ENCODE assay signal across 18 cellular contexts in the genomic region with DNA sequence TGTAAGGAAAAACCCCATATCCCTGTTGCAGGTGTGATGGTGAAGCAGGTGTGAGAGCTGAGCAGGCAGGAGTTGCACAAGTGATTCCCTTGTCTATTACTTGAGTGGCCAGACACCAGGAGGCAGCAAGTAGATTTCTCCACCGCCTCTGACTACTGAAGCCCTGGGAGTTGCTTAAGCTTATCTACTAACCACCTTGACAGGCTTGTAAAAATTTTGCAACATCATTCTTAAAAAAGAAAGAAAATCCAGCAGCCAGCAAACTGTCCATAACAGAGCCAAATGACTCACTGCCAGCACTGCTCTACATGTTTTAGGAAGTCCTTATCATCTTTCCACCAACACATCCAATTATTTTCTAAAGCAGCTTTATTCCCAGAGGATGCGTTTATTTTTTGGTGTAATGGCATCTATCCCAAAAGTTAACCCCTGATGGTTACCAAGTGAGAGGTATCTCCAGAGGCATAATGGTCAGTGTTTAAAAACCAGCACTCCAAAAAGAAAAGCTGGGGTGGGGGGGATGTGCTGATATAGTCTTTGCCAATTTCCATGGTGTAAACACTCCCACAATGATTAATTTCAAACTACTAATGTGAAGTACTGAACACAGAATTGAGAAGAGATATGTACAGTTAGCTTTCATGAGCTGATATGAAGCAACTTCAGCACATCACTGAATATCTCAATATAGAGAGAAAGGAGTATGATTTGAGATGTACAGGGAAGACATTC. TPM values are rescaled to one million over a fixed set of nuclear protein-coding genes. Genes with fewer than 3 reads are reported as not detected.
DNase-seq lines count a peak whose midpoint lies in the region; ATAC-seq and TF ChIP-seq lines count a peak whose summit lies in the region.
"Had no signal": no experiment of that assay in that cellular context is flagged by ENCODE, and none has a peak within 500 bp of the region (broad histone marks: within the 10 kb centered on the region; RNA-seq: fewer than 3 reads in every experiment).

No MANE protein-coding gene starts in this region.

- H3K23ac ChIP-seq in mesenchymal stem cell (ENCODE audit: low read length in 2 of 2): no peak overlapping the region

- H3K4me1 Mint-ChIP-seq in stimulated activated effector memory CD8-positive, alpha-beta T cell treated with anti-CD3 and anti-CD28 coated beads, Interleukin-12 subunit alpha, Interleukin-12 subunit beta, amount 100 ng/mL, for 72 hours: no peaks in the 10 kb centered on the region
- H3K4me1 Mint-ChIP-seq: activated B cell treated with CpG ODN at 0.5 μM for 24 hours; activated naive CD8-positive, alpha-beta T cell treated with anti-CD3 and anti-CD28 coated beads for 36 hours; memory B cell had no signal

- H3K4ac ChIP-seq in mesenchymal stem cell (ENCODE audit: low read depth in 1 of 2, low read length in 2 of 2): no peak overlapping the region

- no peak overlapping the region for H3K4me2 ChIP-seq in mesenchymal stem cell (ENCODE audit: low read length, poor library complexity, severe bottlenecking)
- H3K4me2 ChIP-seq: BLaER1 had no signal

- H3K36me3 ChIP-seq in A673 (ENCODE audit: insufficient read depth, low read length, poor library complexity, severe bottlenecking) (no peaks in the 10 kb centered on the region), mesenchymal stem cell (ENCODE audit: control insufficient read depth in 1 of 2, insufficient read depth in 2 of 2, low read depth in 1 of 2, low read length in 2 of 2) (no peaks in the 10 kb centered on the region)
- H3K36me3 ChIP-seq: BLaER1 had no signal

- H2BK5ac ChIP-seq in mesenchymal stem cell (ENCODE audit: low read depth, low read length, poor library complexity, severe bottlenecking): no peak overlapping the region

- no peak overlapping the region for H2BK15ac ChIP-seq in mesenchymal stem cell (ENCODE audit: low read depth, poor library complexity, severe bottlenecking)

- H3K9ac ChIP-seq in mesenchymal stem cell (ENCODE audit: low read length): no peak overlapping the region
- H3K9ac ChIP-seq: BLaER1, parathyroid adenoma had no signal

- no peak overlapping the region for H3K14ac ChIP-seq in mesenchymal stem cell (ENCODE audit: low read length in 2 of 2)

- no peak overlapping the region for H2AFZ ChIP-seq in mesenchymal stem cell (ENCODE audit: low read depth, low read length)
- H2AFZ ChIP-seq: parathyroid adenoma had no signal

- H3K9me3 Mint-ChIP-seq in stimulated activated effector memory CD8-positive, alpha-beta T cell treated with anti-CD3 and anti-CD28 coated beads, Interleukin-12 subunit alpha, Interleukin-12 subunit beta, amount 100 ng/mL, for 72 hours: peaks cover 1% of the 10 kb centered on the region

- no peak overlapping the region for H2BK120ac ChIP-seq in mesenchymal stem cell (ENCODE audit: low read depth, low read length)

- H3K4me3 ChIP-seq in A673 (ENCODE audit: low read depth, low read length, poor library complexity, severe bottlenecking) (no peak overlapping the region), fibroblast of villous mesenchyme (ENCODE audit: low read depth, low read length) (no peak overlapping the region), mesenchymal stem cell (ENCODE audit: insufficient read depth in 1 of 2, low read depth in 1 of 2, low read length in 2 of 2) (no peak overlapping the region)
- H3K4me3 ChIP-seq: BLaER1, SK-N-MC had no signal

- 80% methylated on average over 2 of the region's 2 CpGs for WGBS in mesenchymal stem cell

- BruUV-seq in A673 (replicated peaks; lab: Mats Ljungman, UMichigan): no TSS peak

- no peak overlapping the region for H3K4me3 Mint-ChIP-seq in stimulated activated effector memory CD8-positive, alpha-beta T cell treated with anti-CD3 and anti-CD28 coated beads, Interleukin-12 subunit alpha, Interleukin-12 subunit beta, amount 100 ng/mL, for 72 hours
- H3K4me3 Mint-ChIP-seq: activated B cell treated with CpG ODN at 0.5 μM for 24 hours; activated naive CD8-positive, alpha-beta T cell treated with anti-CD3 and anti-CD28 coated beads for 36 hours; memory B cell had no signal

- no peak overlapping the region for H3K18ac ChIP-seq in mesenchymal stem cell (ENCODE audit: low read depth in 1 of 2, low read length in 2 of 2)

- ATAC-seq in GM19395 (IDR thresholded peaks at IDR 0.05; ENCODE audit: unreplicated experiment) (no peak), HG03039 (IDR thresholded peaks at IDR 0.05; ENCODE audit: unreplicated experiment) (no peak)
- no peak for ATAC-seq in stimulated activated effector memory CD8-positive, alpha-beta T cell treated with anti-CD3 and anti-CD28 coated beads, Interleukin-12 subunit alpha, Interleukin-12 subunit beta, amount 100 ng/mL, for 72 hours

- H3K27ac ChIP-seq in A673 (ENCODE audit: low read depth, low read length, poor library complexity, severe bottlenecking): no peak overlapping the region
- no peak overlapping the region for H3K27ac ChIP-seq in mesenchymal stem cell (ENCODE audit: low read length, poor library complexity, severe bottlenecking)
- H3K27ac ChIP-seq: BLaER1, parathyroid adenoma, SK-N-MC had no signal

- no peak overlapping the region for H2AK5ac ChIP-seq in mesenchymal stem cell (ENCODE audit: low read length, severe bottlenecking)

- H4K91ac ChIP-seq in mesenchymal stem cell (ENCODE audit: low read length): no peak overlapping the region

- no peaks in the 10 kb centered on the region for H3K36me3 Mint-ChIP-seq in stimulated activated effector memory CD8-positive, alpha-beta T cell treated with anti-CD3 and anti-CD28 coated beads, Interleukin-12 subunit alpha, Interleukin-12 subunit beta, amount 100 ng/mL, for 72 hours
- H3K36me3 Mint-ChIP-seq: activated naive CD8-positive, alpha-beta T cell treated with anti-CD3 and anti-CD28 coated beads for 36 hours; memory B cell had no signal

- CTCF ChIA-PET in A673 (lab: Charles Lee): interaction anchor here (1.0 kb wide), 1 partner anchor 10 kb away, joined by 3 read pairs; no protein-coding TSS in a partner anchor

- H3K4me1 ChIP-seq in A673 (ENCODE audit: insufficient read depth, low read length, poor library complexity, severe bottlenecking) (no peaks in the 10 kb centered on the region), mesenchymal stem cell (ENCODE audit: control insufficient read depth, insufficient read depth, low read depth, low read length) (no peaks in the 10 kb centered on the region)
- H3K4me1 ChIP-seq: BLaER1, parathyroid adenoma had no signal

- intact Hi-C loops in A673 (cut with micrococcal nuclease; ENCODE audit: unreplicated experiment): no loop called here

- TF ChIP-seq CTCF in A673 (conservative IDR thresholded peaks at IDR 0.05; ENCODE audit: low read depth, low read length) (no peak), fibroblast of villous mesenchyme (IDR thresholded peaks at IDR 0.05; ENCODE audit: insufficient read depth, low read depth, low read length) (peak; percentile 48)

- H3K27me3 ChIP-seq in A673 (replicated peaks; ENCODE audit: insufficient read depth, low read depth, low read length, poor library complexity) (no peaks in the 10 kb centered on the region), mesenchymal stem cell (ENCODE audit: control insufficient read depth in 1 of 2, insufficient read depth in 1 of 2, low read length in 2 of 2) (no peaks in the 10 kb centered on the region)
- H3K27me3 ChIP-seq: BLaER1 had no signal

- H4K8ac ChIP-seq in mesenchymal stem cell (ENCODE audit: low read length): no peak overlapping the region

- H3K9me3 ChIP-seq in A673 (ENCODE audit: low read depth, low read length, poor library complexity, severe bottlenecking): no peaks in the 10 kb centered on the region
- no peaks in the 10 kb centered on the region for H3K9me3 ChIP-seq in mesenchymal stem cell (ENCODE audit: control insufficient read depth, low read length)

- no peak overlapping the region for H2BK12ac ChIP-seq in mesenchymal stem cell (ENCODE audit: low read length in 2 of 2)

- no peaks in the 10 kb centered on the region for H3K79me1 ChIP-seq in mesenchymal stem cell (replicated peaks; ENCODE audit: low read length, poor library complexity, severe bottlenecking)

- no peak overlapping the region for H3K27ac Mint-ChIP-seq in stimulated activated effector memory CD8-positive, alpha-beta T cell treated with anti-CD3 and anti-CD28 coated beads, Interleukin-12 subunit alpha, Interleukin-12 subunit beta, amount 100 ng/mL, for 72 hours
- H3K27ac Mint-ChIP-seq: activated B cell treated with CpG ODN at 0.5 μM for 24 hours; activated naive CD8-positive, alpha-beta T cell treated with anti-CD3 and anti-CD28 coated beads for 36 hours; memory B cell had no signal

- POLR2A ChIA-PET in A673 (lab: Charles Lee; ENCODE audit: low non-redundant PET): no interaction called here

- DNase-seq in A673 (ENCODE audit: low spot score) (peak; percentile 43), HCEC 1CT (peak; percentile 6), SKM-1 treated with dmso at 0.1 percent for 144 hours (lab: John Stamatoyannopoulos, UW; ENCODE audit: unreplicated experiment) (peak; percentile 88), fibroblast of villous mesenchyme (ENCODE audit: low read depth) (peak; percentile 93), mesenchymal stem cell (no peak)
- DNase-seq in stimulated activated effector memory CD8-positive, alpha-beta T cell treated with anti-CD3 and anti-CD28 coated beads, Interleukin-12 subunit alpha, Interleukin-12 subunit beta, amount 100 ng/mL, for 72 hours (ENCODE audit: low spot score in 2 of 2): no peak
- DNase-seq: activated B cell treated with CpG ODN at 0.5 μM for 24 hours; activated CD8-positive, alpha-beta memory T cell treated with anti-CD3 and anti-CD28 coated beads, Interleukin-2, amount 50 U/mL, for 4 hours; activated naive CD8-positive, alpha-beta T cell treated with anti-CD3 and anti-CD28 coated beads for 36 hours; NCI-H1105 treated with DMSO at 0.1 percent for 48 hours; NCI-H526 treated with DMSO at 0.1 percent for 48 hours; stimulated activated CD8-positive, alpha-beta memory T cell treated with anti-CD3 and anti-CD28 coated beads, Interleukin-4, amount 100 ng/mL, for 48 hours had no signal

RNA-seq across cellular contexts. Expression of a gene that starts 16.3 kb away (rescaled TPM):
- total RNA-seq in A673 (2021) (3.4 and 3.6 TPM in 2 replicates), fibroblast of villous mesenchyme (3.2 and 5.6 TPM in 2 replicates)
- polyA plus RNA-seq in mesenchymal stem cell (2013, experiment 1 of 2): 3.8 TPM
- polyA plus RNA-seq in mesenchymal stem cell (2013, experiment 2 of 2): 4.0 TPM
- total RNA-seq: activated B cell treated with CpG ODN at 0.5 μM for 24 hours; activated naive CD8-positive, alpha-beta T cell treated with anti-CD3 and anti-CD28 coated beads for 36 hours had no signal

Comparison
In these comparisons a context has a peak if more than half of its experiments do, and no peak if none do; other contexts are left out.
1. DNase-seq: peak in A673 (single experiment), HCEC 1CT (single experiment), SKM-1 treated with dmso at 0.1 percent for 144 hours (single experiment) and fibroblast of villous mesenchyme (single experiment); none in mesenchymal stem cell (single experiment) and stimulated activated effector memory CD8-positive, alpha-beta T cell treated with anti-CD3 and anti-CD28 coated beads, Interleukin-12 subunit alpha, Interleukin-12 subunit beta, amount 100 ng/mL, for 72 hours (0 of 2).